25 cellular contexts compared by ENCODE assay signal in genomic region chrX:55777596-55777995, GRCh38.
"Had no signal": no experiment of that assay in that cellular context is flagged by ENCODE, and none has a peak within 500 bp of the region (broad histone marks: within the 10 kb centered on the region; RNA-seq: fewer than 3 reads in every experiment).

No MANE protein-coding gene starts in this region.

- H3K9me3 Mint-ChIP-seq: natural killer cell treated with Interleukin-12 subunit alpha and Interleukin-12 subunit beta and Interleukin-15 and Interleukin-18, amount 100 ng/mL, for 72 hours; stimulated activated effector memory CD8-positive, alpha-beta T cell treated with anti-CD3 and anti-CD28 coated beads, Interleukin-12 subunit alpha, Interleukin-12 subunit beta, amount 100 ng/mL, for 72 hours had no signal

- H3K36me3 Mint-ChIP-seq: natural killer cell treated with Interleukin-12 subunit alpha and Interleukin-12 subunit beta and Interleukin-15 and Interleukin-18, amount 100 ng/mL, for 72 hours had no signal

- H3K27ac Mint-ChIP-seq: immature natural killer cell; naive thymus-derived CD4-positive, alpha-beta T cell; natural killer cell treated with Interleukin-12 subunit alpha and Interleukin-12 subunit beta and Interleukin-15 and Interleukin-18, amount 100 ng/mL, for 72 hours; stimulated activated effector memory CD8-positive, alpha-beta T cell treated with anti-CD3 and anti-CD28 coated beads, Interleukin-12 subunit alpha, Interleukin-12 subunit beta, amount 100 ng/mL, for 72 hours; stimulated activated naive CD8-positive, alpha-beta T cell treated with anti-CD3 and anti-CD28 coated beads, Interleukin-15, Interleukin-2, amounts not matched to agents 100 ng/mL and 50 ng/mL, for 24 hours; type B pancreatic cell had no signal

- H3K4me3 Mint-ChIP-seq: immature natural killer cell; naive thymus-derived CD4-positive, alpha-beta T cell; natural killer cell treated with Interleukin-12 subunit alpha and Interleukin-12 subunit beta and Interleukin-15 and Interleukin-18, amount 100 ng/mL, for 72 hours; stimulated activated effector memory CD8-positive, alpha-beta T cell treated with anti-CD3 and anti-CD28 coated beads, Interleukin-12 subunit alpha, Interleukin-12 subunit beta, amount 100 ng/mL, for 72 hours; stimulated activated naive CD8-positive, alpha-beta T cell treated with anti-CD3 and anti-CD28 coated beads, Interleukin-15, Interleukin-2, amounts not matched to agents 100 ng/mL and 50 ng/mL, for 24 hours; type B pancreatic cell had no signal

- H3K27me3 Mint-ChIP-seq: naive thymus-derived CD4-positive, alpha-beta T cell; stimulated activated naive CD8-positive, alpha-beta T cell treated with anti-CD3 and anti-CD28 coated beads, Interleukin-15, Interleukin-2, amounts not matched to agents 100 ng/mL and 50 ng/mL, for 24 hours; type B pancreatic cell had no signal

- H3K4me3 ChIP-seq: left ventricle myocardium inferior, lung, mucosa of descending colon, pancreas, prostate gland, skin epidermis, spleen, suprapubic skin, thoracic aorta, tibial artery, uterus had no signal

- DNase-seq: hypothalamus; immature natural killer cell; left ventricle myocardium inferior; midbrain; mucosa of descending colon; naive thymus-derived CD4-positive, alpha-beta T cell; pancreas; posterior cingulate gyrus; retina; right cardiac atrium; spleen; stimulated activated CD4-positive, alpha-beta T cell treated with anti-CD3 and anti-CD28 coated beads, Interleukin-4, amount 100 ng/mL, for 24 hours; stimulated activated naive CD4-positive, alpha-beta T cell; tibial artery; uterus had no signal

- ATAC-seq: mucosa of descending colon; naive thymus-derived CD4-positive, alpha-beta T cell; natural killer cell treated with Interleukin-12 subunit alpha and Interleukin-12 subunit beta and Interleukin-15 and Interleukin-18, amount 100 ng/mL, for 72 hours; pancreas; right cardiac atrium; sciatic nerve; stimulated activated effector memory CD8-positive, alpha-beta T cell treated with anti-CD3 and anti-CD28 coated beads, Interleukin-12 subunit alpha, Interleukin-12 subunit beta, amount 100 ng/mL, for 72 hours had no signal

- H3K4me1 Mint-ChIP-seq: immature natural killer cell had no signal
